In the genomic region with DNA sequence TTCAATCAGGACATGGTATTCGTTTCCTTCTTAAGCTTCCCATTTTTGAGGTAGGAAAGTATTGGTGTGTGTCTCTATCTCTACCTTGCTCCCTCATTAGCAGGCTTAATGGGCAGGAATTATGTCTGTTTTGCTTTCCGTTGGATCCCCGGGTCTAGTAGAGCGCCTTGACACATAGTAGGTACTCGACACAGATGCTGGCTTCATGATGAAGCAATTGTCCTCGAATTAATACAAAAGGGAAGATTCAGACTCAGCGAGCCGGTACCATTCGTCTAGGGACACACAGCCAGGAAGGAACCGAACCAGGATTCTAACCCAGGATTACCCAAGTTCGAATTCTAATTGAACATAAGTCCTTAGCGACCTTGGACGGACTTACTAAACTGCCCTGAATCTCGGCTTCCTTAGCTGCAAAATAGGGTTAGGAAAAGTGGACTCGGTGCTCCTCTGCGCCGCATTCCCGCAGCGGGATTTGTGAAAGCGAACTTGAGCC, we compare ENCODE assay signal across 8 cellular contexts. TPM values are rescaled to one million over a fixed set of nuclear protein-coding genes. Genes with fewer than 3 reads are reported as not detected.
DNase-seq lines count a peak whose midpoint lies in the region; ATAC-seq and TF ChIP-seq lines count a peak whose summit lies in the region.

No MANE protein-coding gene starts in this region.

- POLR2A ChIA-PET in RWPE1 (lab: Yijun Ruan, JAX; ENCODE audit: low non-redundant PET), result interaction anchor here (0.5 kb wide), 1 partner anchor 643 kb away, joined by 5 read pairs; no protein-coding TSS in a partner anchor

- intact Hi-C loops in activated CD4-positive, alpha-beta T cell treated with anti-CD3 and anti-CD28 coated beads, Interleukin-2, amount 10 ng/mL, durations not matched to agents 24 days and 14 days (cut with micrococcal nuclease), result loop anchor here (1.0 to 5.0 kb wide), 8 partner anchors 47 to 1469 kb away; a partner anchor contains a TSS
- intact Hi-C loops in esophagus squamous epithelium (cut with DNase I), result loop anchor here (5.0 to 10.0 kb wide), 3 partner anchors 55 to 533 kb away; a partner anchor contains a TSS
- intact Hi-C loops in prostate gland (cut with DNase I), result loop anchor here (2.0 to 5.0 kb wide), 3 partner anchors 241 to 530 kb away; a partner anchor contains a TSS

- H3K4me3 ChIP-seq in esophagus squamous epithelium (peak overlapping the region; percentile 82 to 94 (median 93)), prostate gland (peak overlapping the region; percentile 89 to 97)

- H3K27ac ChIP-seq in RWPE1 (peak overlapping the region; percentile 83), esophagus squamous epithelium (peak overlapping the region; percentile 95 to 98 (median 96)), prostate gland (peak overlapping the region; percentile 88)

- 0 to 1% methylated on average over 12 to 15 of the region's 20 CpGs for WGBS in esophagus squamous epithelium, 2 donors
- WGBS in prostate gland, result under 1% methylated on average over 20 of the region's 20 CpGs

- H3K36me3 ChIP-seq in esophagus squamous epithelium (peaks cover 0 to 45% (median 10%) of the 10 kb centered on the region in 3 donors), prostate gland (no peaks in the 10 kb centered on the region)

- H3K36me3 Mint-ChIP-seq in activated CD4-positive, alpha-beta T cell treated with anti-CD3 and anti-CD28 coated beads, Interleukin-2, amount 10 ng/mL, durations not matched to agents 24 days and 14 days (ENCODE audit: low read depth), result peaks cover 39% of the 10 kb centered on the region

- no peaks in the 10 kb centered on the region for H3K9me3 Mint-ChIP-seq in activated CD4-positive, alpha-beta T cell treated with anti-CD3 and anti-CD28 coated beads, Interleukin-2, amount 10 ng/mL, durations not matched to agents 24 days and 14 days

- CTCF ChIA-PET in RWPE1 (lab: Yijun Ruan, JAX), result interaction anchor here (0.5 to 4.4 kb wide), 2 partner anchors 56 to 77 kb away, joined by 4 to 30 read pairs; no protein-coding TSS in a partner anchor

- peak overlapping the region; percentile 100 for H3K27ac Mint-ChIP-seq in activated CD4-positive, alpha-beta T cell treated with anti-CD3 and anti-CD28 coated beads, Interleukin-2, amount 10 ng/mL, durations not matched to agents 24 days and 14 days

- DNase-seq in activated CD4-positive, alpha-beta T cell treated with anti-CD3 and anti-CD28 coated beads, Interleukin-2, amount 10 ng/mL, durations not matched to agents 24 days and 14 days, result no peak
- no peak for DNase-seq in activated CD4-positive, alpha-beta T cell treated with anti-CD3 and anti-CD28 coated beads, Interleukin-2, amount 50 U/mL, for 4 hours
- no peak for DNase-seq in RWPE1 (ENCODE audit: low spot score)
- no peak for DNase-seq in esophagus squamous epithelium (lab: John Stamatoyannopoulos, UW)
- no peak for DNase-seq in prostate gland (ENCODE audit: low spot score)
- no peak for DNase-seq in foreskin melanocyte
- no peak for DNase-seq in DMS 273 (lab: John Stamatoyannopoulos, UW; ENCODE audit: unreplicated experiment)

- TF ChIP-seq POLR2A in esophagus squamous epithelium (IDR thresholded peaks at IDR 0.05) (no peak), prostate gland (IDR thresholded peaks at IDR 0.05) (no peak)

- H3K27me3 ChIP-seq in esophagus squamous epithelium (no peaks in the 10 kb centered on the region), prostate gland (replicated peaks; ENCODE audit: insufficient read depth) (no peaks in the 10 kb centered on the region)

- no peak for TF ChIP-seq CTCF in RWPE1 (conservative IDR thresholded peaks at IDR 0.05; ENCODE audit: low read depth)
- TF ChIP-seq CTCF in esophagus squamous epithelium (IDR thresholded peaks at IDR 0.05), result no peak
- TF ChIP-seq CTCF in prostate gland (IDR thresholded peaks at IDR 0.05), result no peak

- no peak for ATAC-seq in GM19455 (IDR thresholded peaks at IDR 0.05; ENCODE audit: unreplicated experiment)

- no peaks in the 10 kb centered on the region for H3K27me3 Mint-ChIP-seq in activated CD4-positive, alpha-beta T cell treated with anti-CD3 and anti-CD28 coated beads, Interleukin-2, amount 10 ng/mL, durations not matched to agents 24 days and 14 days

- H3K4me3 Mint-ChIP-seq in activated CD4-positive, alpha-beta T cell treated with anti-CD3 and anti-CD28 coated beads, Interleukin-2, amount 10 ng/mL, durations not matched to agents 24 days and 14 days, result peak overlapping the region; percentile 99

- H3K4me1 ChIP-seq in esophagus squamous epithelium (peaks cover 28 to 81% (median 43%) of the 10 kb centered on the region in 3 donors), prostate gland (replicated peaks) (no peaks in the 10 kb centered on the region)

- H3K9me3 ChIP-seq in esophagus squamous epithelium, result no peaks in the 10 kb centered on the region
- H3K9me3 ChIP-seq in prostate gland, result no peaks in the 10 kb centered on the region

- H3K4me1 Mint-ChIP-seq in activated CD4-positive, alpha-beta T cell treated with anti-CD3 and anti-CD28 coated beads, Interleukin-2, amount 10 ng/mL, durations not matched to agents 24 days and 14 days, result peaks cover 33% of the 10 kb centered on the region

RNA-seq across cellular contexts. Expression of a gene that starts 0.5 kb away (rescaled TPM):
- total RNA-seq in activated CD4-positive, alpha-beta T cell treated with anti-CD3 and anti-CD28 coated beads, Interleukin-2, amount 10 ng/mL, durations not matched to agents 24 days and 14 days, result 61.5 and 66.1 TPM in 2 replicates
- total RNA-seq in esophagus squamous epithelium (100 to 1,000 TPM in 1 of 4 donors, 10 to 100 TPM in 3; 50.7 to 132 (median 85.3) TPM), prostate gland (100 to 1,000 TPM; 170 to 203 TPM)

RNA-seq across cellular contexts. Expression of a gene that starts 0.9 kb away (rescaled TPM):
- 89.1 and 90.5 TPM in 2 replicates for total RNA-seq in activated CD4-positive, alpha-beta T cell treated with anti-CD3 and anti-CD28 coated beads, Interleukin-2, amount 10 ng/mL, durations not matched to agents 24 days and 14 days
- 10 to 100 TPM; 37.0 to 68.7 (median 48.2) TPM for total RNA-seq in esophagus squamous epithelium
- total RNA-seq in prostate gland, result 100 to 1,000 TPM in 1 of 2 donors, 10 to 100 TPM in 1; 54.1 to 112 TPM

RNA-seq across cellular contexts. Expression of a gene that starts 36.0 kb away (rescaled TPM):
- total RNA-seq in activated CD4-positive, alpha-beta T cell treated with anti-CD3 and anti-CD28 coated beads, Interleukin-2, amount 10 ng/mL, durations not matched to agents 24 days and 14 days, result 0.47 TPM in 1 of 2 replicates, not detected in the other
- total RNA-seq in esophagus squamous epithelium (1 to 10 TPM in 3 of 4 donors, under 1 TPM in 1; 0.08 to 4.8 (median 2.0) TPM), prostate gland (10 to 100 TPM in 1 of 2 donors, 1 to 10 TPM in 1; 1.7 to 19.1 TPM)

RNA-seq across cellular contexts. Expression of a gene that starts 46.8 kb away (rescaled TPM):
- total RNA-seq in activated CD4-positive, alpha-beta T cell treated with anti-CD3 and anti-CD28 coated beads, Interleukin-2, amount 10 ng/mL, durations not matched to agents 24 days and 14 days, result 5.9 and 6.6 TPM in 2 replicates
- total RNA-seq in esophagus squamous epithelium, result 1 to 10 TPM; 1.6 to 4.0 (median 2.1) TPM
- total RNA-seq in prostate gland, result 10 to 100 TPM in 1 of 2 donors, 1 to 10 TPM in 1; 8.2 to 10.7 TPM
